In the genomic region with DNA sequence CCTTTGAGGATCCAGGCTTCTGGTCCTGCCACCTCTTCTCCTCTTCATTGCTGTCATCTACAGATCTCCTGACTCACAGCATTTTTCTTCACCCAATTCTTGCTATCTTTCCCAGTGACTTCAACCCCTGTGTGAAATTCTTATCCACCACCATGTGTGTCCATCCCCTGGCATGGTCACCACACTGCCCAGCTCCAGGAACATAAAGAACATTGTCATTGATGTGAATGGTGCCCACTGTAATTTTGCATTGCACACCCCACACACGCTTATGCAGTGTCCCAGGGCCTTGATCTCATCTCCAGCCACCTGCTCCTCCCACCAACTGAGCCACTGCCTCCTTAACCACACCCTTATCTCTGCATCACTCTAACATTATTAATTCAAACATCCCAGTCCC, we compare ENCODE assay signal across 24 cellular contexts.
"Had no signal": no experiment of that assay in that cellular context is flagged by ENCODE, and none has a peak within 500 bp of the region (broad histone marks: within the 10 kb centered on the region; RNA-seq: fewer than 3 reads in every experiment).

No MANE protein-coding gene starts in this region.

- H3K4me1 ChIP-seq: testis, transverse colon, uterus had no signal

- DNase-seq: stimulated activated CD4-positive, alpha-beta T cell treated with anti-CD3 and anti-CD28 coated beads, Interleukin-2, amount 100 ng/mL, for 48 hours; stimulated activated CD4-positive, alpha-beta T cell treated with anti-CD3 and anti-CD28 coated beads, Interleukin-4, amount 100 ng/mL, for 1 hour; stimulated activated CD4-positive, alpha-beta T cell treated with anti-CD3 and anti-CD28 coated beads, Interleukin-4, amount 100 ng/mL, for 24 hours; stimulated activated CD4-positive, alpha-beta T cell treated with anti-CD3 and anti-CD28 coated beads, Interleukin-4, amount 100 ng/mL, for 4 hours; stimulated activated CD8-positive, alpha-beta memory T cell treated with anti-CD3 and anti-CD28 coated beads, Interleukin-4, amount 100 ng/mL, for 48 hours; stimulated activated naive B cell treated with anti-CD40 and anti-IgM and Interleukin-4, amounts not matched to agents 10 μg/mL and 1 μg/mL and 100 μg/mL, for 72 hours; stimulated activated naive CD4-positive, alpha-beta T cell; stimulated activated naive CD4-positive, alpha-beta T cell treated with Interleukin-2 at 50 U/mL for 16 hours; stimulated activated naive CD8-positive, alpha-beta T cell treated with anti-CD3 and anti-CD28 coated beads, Interleukin-15, amount 100 ng/mL, for 72 hours; stimulated activated naive CD8-positive, alpha-beta T cell treated with anti-CD3 and anti-CD28 coated beads, Interleukin-15, Interleukin-2, amounts not matched to agents 100 U/mL and 50 U/mL, for 24 hours; stomach; testis; thyroid gland; tibial artery; transverse colon; upper lobe of left lung; upper lobe of right lung; uterus had no signal

- H3K4me3 ChIP-seq: stomach, suprapubic skin, testis, thoracic aorta, thyroid gland, tibial artery, tibial nerve, transverse colon, upper lobe of left lung, upper lobe of right lung, uterus, vagina had no signal

- H3K9me3 ChIP-seq: suprapubic skin, testis, thyroid gland, upper lobe of right lung, uterus, vagina had no signal

- H3K36me3 ChIP-seq: stomach, suprapubic skin, thoracic aorta, thyroid gland, tibial artery, tibial nerve, transverse colon, upper lobe of left lung, upper lobe of right lung, uterus, vagina had no signal

- H3K27ac ChIP-seq: stomach, suprapubic skin, testis, thoracic aorta, thyroid gland, tibial artery, tibial nerve, transverse colon, upper lobe of left lung, upper lobe of right lung, uterus, vagina had no signal

- ATAC-seq: stimulated activated effector memory CD8-positive, alpha-beta T cell treated with anti-CD3 and anti-CD28 coated beads, Interleukin-12 subunit alpha, Interleukin-12 subunit beta, amount 100 ng/mL, for 72 hours; stimulated activated memory B cell treated with anti-CD40 and anti-IgM and Interleukin-4, amounts not matched to agents 10 μg/mL and 1 μg/mL and 100 μg/mL, for 72 hours; stimulated activated naive B cell treated with anti-CD40 and anti-IgM and Interleukin-4, amounts not matched to agents 10 μg/mL and 1 μg/mL and 100 μg/mL, for 72 hours; stimulated activated naive CD8-positive, alpha-beta T cell treated with anti-CD3 and anti-CD28 coated beads, Interleukin-15, amount 100 ng/mL, for 72 hours; stimulated activated naive CD8-positive, alpha-beta T cell treated with anti-CD3 and anti-CD28 coated beads, Interleukin-15, Interleukin-2, amounts not matched to agents 100 U/mL and 50 U/mL, for 24 hours; upper lobe of right lung had no signal

- H3K27me3 ChIP-seq: stomach, suprapubic skin, testis, thyroid gland, tibial artery, tibial nerve, transverse colon, upper lobe of left lung, upper lobe of right lung, uterus, vagina had no signal
